In genomic region chr12:67069451-67070306, GRCh38 we compare ENCODE assay signal across 9 cellular contexts.
DNase-seq lines count a peak whose midpoint lies in the region; ATAC-seq and TF ChIP-seq lines count a peak whose summit lies in the region.
"Had no signal": no experiment of that assay in that cellular context is flagged by ENCODE, and none has a peak within 500 bp of the region (broad histone marks: within the 10 kb centered on the region; RNA-seq: fewer than 3 reads in every experiment).

No MANE protein-coding gene starts in this region.

- TF ChIP-seq CTCF in fibroblast of pulmonary artery (IDR thresholded peaks at IDR 0.05; ENCODE audit: low read length, missing control alignments) = no peak

- peaks cover 2% of the 10 kb centered on the region for H3K27me3 ChIP-seq in neuron (ENCODE audit: insufficient read depth, low read length)

- H3K36me3 ChIP-seq in neuron (ENCODE audit: insufficient read depth, low read length) = no peaks in the 10 kb centered on the region
- H3K36me3 ChIP-seq: neutrophil had no signal

- ATAC-seq in HG02763 (IDR thresholded peaks at IDR 0.05; ENCODE audit: unreplicated experiment) = peak; percentile 47

- H3K4me3 ChIP-seq in fibroblast of pulmonary artery (replicated peaks; ENCODE audit: low read depth, low read length) = peak overlapping the region; percentile 34
- H3K4me3 ChIP-seq in neuron (ENCODE audit: low read length) = peak overlapping the region; percentile 54

- no peaks in the 10 kb centered on the region for H3K9me3 ChIP-seq in neuron (ENCODE audit: low read length)
- H3K9me3 ChIP-seq: neutrophil had no signal

- peak; percentile 57 for DNase-seq in NCI-H2029 (lab: John Stamatoyannopoulos, UW)
- DNase-seq in NCI-H2029 treated with DMSO at 0.1 percent for 48 hours (lab: John Stamatoyannopoulos, UW) = no peak
- DNase-seq in NCI-H2196 (lab: John Stamatoyannopoulos, UW; ENCODE audit: unreplicated experiment) = peak; percentile 53
- DNase-seq in activated CD8-positive, alpha-beta memory T cell treated with anti-CD3 and anti-CD28 coated beads, Interleukin-2, amount 50 U/mL, for 4 hours = peak; percentile 48
- DNase-seq in fibroblast of pulmonary artery (ENCODE audit: low read depth) = no peak
- DNase-seq in effector CD4-positive, alpha-beta T cell = no peak

- H3K4me1 ChIP-seq in neuron (ENCODE audit: insufficient read depth, low read length) = peaks cover 21% of the 10 kb centered on the region

- peak overlapping the region; percentile 78 for H2AFZ ChIP-seq in neuron (ENCODE audit: low read depth, low read length)

Comparison
In these comparisons a context has a peak if more than half of its experiments do, and no peak if none do; other contexts are left out.
1. DNase-seq: peak in NCI-H2029 (single experiment), NCI-H2196 (single experiment) and activated CD8-positive, alpha-beta memory T cell treated with anti-CD3 and anti-CD28 coated beads, Interleukin-2, amount 50 U/mL, for 4 hours (single experiment); none in NCI-H2029 treated with DMSO at 0.1 percent for 48 hours (single experiment), fibroblast of pulmonary artery (single experiment) and effector CD4-positive, alpha-beta T cell (single experiment).